1 cellular context compared by ENCODE assay signal in genomic region chr10:61066661-61067353, GRCh38.
A peak's percentile ranks its signal among the peaks of the same experiment; 100 is the strongest.
TF ChIP-seq lines count a peak whose summit lies in the region.

No MANE protein-coding gene starts in this region.

TF ChIP-seq in HepG2, 621 proteins besides CTCF, POLR2A, EP300 and RAD21 (continued from another document and continues in another):
- TF ChIP-seq PLSCR1 (CRISPR knock-in tag; IDR thresholded peaks at IDR 0.05; ENCODE audit: borderline replicate concordance) = no peak
- no peak for TF ChIP-seq ZNF549 (CRISPR knock-in tag; IDR thresholded peaks at IDR 0.05)
- no peak for TF ChIP-seq SRSF1 (optimal IDR thresholded peaks at IDR 0.05; ENCODE audit: low read depth, low read length)
- peak; percentile 98 for TF ChIP-seq NCOA2 (CRISPR knock-in tag; IDR thresholded peaks at IDR 0.05)
- TF ChIP-seq MED13 (CRISPR knock-in tag; IDR thresholded peaks at IDR 0.05) = peak; percentile 99
- no peak for TF ChIP-seq ATF3 (CRISPR knock-in tag; IDR thresholded peaks at IDR 0.05)
- TF ChIP-seq RELA (CRISPR knock-in tag; IDR thresholded peaks at IDR 0.05) = no peak
- TF ChIP-seq HOXD1 (CRISPR knock-in tag; IDR thresholded peaks at IDR 0.05) = peak; percentile 79; the same call in 1 of the 2 replicates
- no peak for TF ChIP-seq ZNF629 (CRISPR knock-in tag; conservative IDR thresholded peaks at IDR 0.05)
- no peak for TF ChIP-seq PREB (CRISPR knock-in tag; IDR thresholded peaks at IDR 0.05)
- TF ChIP-seq ZNF563 (CRISPR knock-in tag; IDR thresholded peaks at IDR 0.05) = no peak
- no peak for TF ChIP-seq ZNF274 (CRISPR knock-in tag; IDR thresholded peaks at IDR 0.05)
- no peak for TF ChIP-seq U2AF1 (optimal IDR thresholded peaks at IDR 0.05; ENCODE audit: low read depth, low read length)
- no peak for TF ChIP-seq LRRFIP1 (CRISPR knock-in tag; conservative IDR thresholded peaks at IDR 0.05)
- peak; percentile 85 for TF ChIP-seq GATAD2A (CRISPR knock-in tag; IDR thresholded peaks at IDR 0.05)
- peak; percentile 59; the same call in 1 of the 2 replicates for TF ChIP-seq MED1 (CRISPR knock-in tag; IDR thresholded peaks at IDR 0.05)
- TF ChIP-seq ZNF749 (CRISPR knock-in tag; IDR thresholded peaks at IDR 0.05; ENCODE audit: borderline replicate concordance) = no peak
- peak; percentile 65 to 80; a peak in 3 of 4 replicates for TF ChIP-seq NR2F1 (CRISPR knock-in tag; IDR thresholded peaks at IDR 0.05)
- peak; percentile 42; the same call in 1 of the 2 replicates for TF ChIP-seq TARDBP (CRISPR knock-in tag; IDR thresholded peaks at IDR 0.05)
- TF ChIP-seq ZNF609 (CRISPR knock-in tag; IDR thresholded peaks at IDR 0.05; ENCODE audit: borderline replicate concordance) = peak; percentile 51; the same call in 1 of the 2 replicates
- TF ChIP-seq MXD4 (CRISPR knock-in tag; IDR thresholded peaks at IDR 0.05) = no peak
- TF ChIP-seq EHMT2 (IDR thresholded peaks at IDR 0.05; ENCODE audit: borderline replicate concordance, low read depth, low read length) = peak; percentile 24; the same call in 1 of the 2 replicates
- no peak for TF ChIP-seq PRMT3 (CRISPR knock-in tag; IDR thresholded peaks at IDR 0.05; ENCODE audit: borderline replicate concordance, low read depth)
- no peak for TF ChIP-seq FOXO4 (CRISPR knock-in tag; conservative IDR thresholded peaks at IDR 0.05)
- TF ChIP-seq SALL1 (CRISPR knock-in tag; IDR thresholded peaks at IDR 0.05) = peak; percentile 26; the same call in 1 of the 2 replicates
- TF ChIP-seq THRA (CRISPR knock-in tag; IDR thresholded peaks at IDR 0.05; ENCODE audit: borderline replicate concordance) = peak; percentile 58; the same call in 1 of the 2 replicates
- TF ChIP-seq HDAC1 (CRISPR knock-in tag; IDR thresholded peaks at IDR 0.05) = no peak
- no peak for TF ChIP-seq UBTF (CRISPR knock-in tag; IDR thresholded peaks at IDR 0.05)
- 0 out of 2 replicates have a peak, but pooled peaks have one; percentile 20 for TF ChIP-seq ATF1 (CRISPR knock-in tag; IDR thresholded peaks at IDR 0.05)
- no peak for TF ChIP-seq ARNT (IDR thresholded peaks at IDR 0.05)
- peak; percentile 75 for TF ChIP-seq HNF4A (CRISPR knock-in tag; IDR thresholded peaks at IDR 0.05)
- no peak for TF ChIP-seq ZNF552 (CRISPR knock-in tag; IDR thresholded peaks at IDR 0.05; ENCODE audit: borderline replicate concordance)
- TF ChIP-seq ZNF607 (CRISPR knock-in tag; IDR thresholded peaks at IDR 0.05; ENCODE audit: borderline replicate concordance) = no peak
- no peak for TF ChIP-seq ZNF703 (CRISPR knock-in tag; IDR thresholded peaks at IDR 0.05; ENCODE audit: borderline replicate concordance)
- TF ChIP-seq ATRX (CRISPR knock-in tag; IDR thresholded peaks at IDR 0.05; ENCODE audit: borderline replicate concordance) = no peak
- TF ChIP-seq HDAC2 (CRISPR knock-in tag; IDR thresholded peaks at IDR 0.05) = peak; percentile 79
- peak; percentile 94; the same call in 1 of the 2 replicates for TF ChIP-seq FOXJ3 (CRISPR knock-in tag; IDR thresholded peaks at IDR 0.05; ENCODE audit: borderline replicate concordance)
- no peak for TF ChIP-seq HMGA1 (CRISPR knock-in tag; conservative IDR thresholded peaks at IDR 0.05)
- no peak for TF ChIP-seq GPN1 (CRISPR knock-in tag; IDR thresholded peaks at IDR 0.05; ENCODE audit: borderline replicate concordance)
- no peak for TF ChIP-seq RFX5 (IDR thresholded peaks at IDR 0.05; ENCODE audit: low read depth, low read length)
- TF ChIP-seq ATF7 (IDR thresholded peaks at IDR 0.05) = no peak
- no peak for TF ChIP-seq ATF7 (CRISPR knock-in tag; IDR thresholded peaks at IDR 0.05)
- no peak for TF ChIP-seq ZNF740 (CRISPR knock-in tag; IDR thresholded peaks at IDR 0.05)
- TF ChIP-seq HNF1A (IDR thresholded peaks at IDR 0.05; ENCODE audit: low read depth) = peak; percentile 66
- peak; percentile 85; the same call in 1 of the 2 replicates for TF ChIP-seq HNF1A (CRISPR knock-in tag; IDR thresholded peaks at IDR 0.05; ENCODE audit: borderline replicate concordance)
- TF ChIP-seq ZNF570 (CRISPR knock-in tag; IDR thresholded peaks at IDR 0.05; ENCODE audit: borderline replicate concordance) = no peak
